8 cellular contexts compared by ENCODE assay signal in the genomic region with DNA sequence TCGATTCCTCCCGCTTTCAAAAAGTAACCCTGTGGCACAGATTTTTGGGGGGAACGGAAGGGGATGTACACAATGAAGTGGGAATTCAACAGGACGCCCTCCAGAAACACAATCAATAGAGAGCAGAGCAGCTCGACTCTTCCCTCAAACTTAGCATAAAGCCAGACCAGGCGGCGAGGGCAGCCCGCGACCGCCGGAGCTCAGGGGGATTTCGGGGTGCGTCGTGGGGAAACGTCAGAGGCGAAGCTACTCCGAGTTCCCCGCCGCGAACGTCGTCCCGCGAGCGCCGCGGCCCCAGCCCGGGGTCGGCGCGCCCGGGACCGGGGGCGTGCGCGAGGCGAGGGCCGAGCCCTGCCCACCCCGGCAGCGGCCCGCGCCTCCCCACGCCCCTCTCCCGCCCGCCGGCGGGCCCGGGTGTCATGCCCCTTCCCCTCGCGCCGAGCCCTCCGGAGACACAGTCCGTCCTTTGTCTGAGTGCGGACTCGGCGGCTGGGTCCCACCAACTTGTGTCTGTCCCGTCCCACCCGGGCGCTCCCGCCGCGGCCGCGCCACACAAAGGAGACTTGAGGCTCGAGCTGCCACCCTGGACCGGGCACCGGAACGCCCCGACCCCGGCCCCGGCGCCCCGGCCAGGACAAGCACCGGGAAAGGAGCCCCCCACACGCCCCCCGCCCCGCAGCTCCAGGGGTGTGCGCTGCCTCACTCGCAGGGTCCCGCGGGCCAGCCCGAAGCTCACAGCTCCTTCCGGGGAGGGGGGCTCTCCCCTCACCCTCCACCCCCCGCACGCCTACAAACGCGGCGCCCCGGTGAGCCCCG. TPM values are rescaled to one million over a fixed set of nuclear protein-coding genes. Genes with fewer than 3 reads are reported as not detected.
A peak's percentile ranks its signal among the peaks of the same experiment; 100 is the strongest.
DNase-seq lines count a peak whose midpoint lies in the region; ATAC-seq, FAIRE-seq and TF ChIP-seq lines count a peak whose summit lies in the region.

No MANE protein-coding gene starts in this region.

- TF ChIP-seq RAD21 in GM12878 (IDR thresholded peaks at IDR 0.05; ENCODE audit: insufficient read depth, low read depth, low read length): no peak

- peak overlapping the region; percentile 59 for H2AFZ ChIP-seq in GM12878 (ENCODE audit: control insufficient read depth, low read depth, low read length)

- H4K20me1 ChIP-seq in BLaER1 treated with 17β-estradiol and CSF1 and Interleukin-3, amounts not matched to agents 10 nM and 100 nM: peaks cover 0 to 56% (median 49%) of the 10 kb centered on the region in 11 experiments; a peak in 17 of 22 replicates
- H4K20me1 ChIP-seq in GM12878 (ENCODE audit: control insufficient read depth, insufficient read depth): no peaks in the 10 kb centered on the region

- H3K27ac ChIP-seq in BLaER1 treated with 17β-estradiol and CSF1 and Interleukin-3, amounts not matched to agents 10 nM and 100 nM: peak overlapping the region; percentile 74 to 100 (median 98)
- peak overlapping the region; percentile 72 for H3K27ac ChIP-seq in GM12878 (ENCODE audit: control insufficient read depth, insufficient read depth)
- H3K27ac ChIP-seq in iPS-20b (ENCODE audit: low read length): no peak overlapping the region
- H3K27ac ChIP-seq in skin epidermis: peak overlapping the region; percentile 85 to 99 (median 94)

- ATAC-seq in GM19328 (IDR thresholded peaks at IDR 0.05; ENCODE audit: unreplicated experiment): peak; percentile 24
- ATAC-seq in HG03457 (IDR thresholded peaks at IDR 0.05; ENCODE audit: unreplicated experiment): peak; percentile 23
- ATAC-seq in GM12878: peak; percentile 25

- no peak for TF ChIP-seq EP300 in GM12878 (IDR thresholded peaks at IDR 0.05; ENCODE audit: borderline replicate concordance in 1 of 2, control insufficient read depth in 1 of 2, low read depth in 2 of 2, low read length in 2 of 2)

- H3K9ac ChIP-seq in BLaER1 treated with 17β-estradiol and CSF1 and Interleukin-3, amounts not matched to agents 10 nM and 100 nM: peak overlapping the region; percentile 95 to 100 (median 99)
- H3K9ac ChIP-seq in GM12878 (ENCODE audit: control insufficient read depth, insufficient read depth, low read length): peak overlapping the region; percentile 72
- H3K9ac ChIP-seq in iPS-20b (ENCODE audit: low read depth, low read length): peak overlapping the region; percentile 85

- peaks cover 0 to 10% (median 0%) of the 10 kb centered on the region in 11 experiments; a peak in 5 of 22 replicates for H3K9me3 ChIP-seq in BLaER1 treated with 17β-estradiol and CSF1 and Interleukin-3, amounts not matched to agents 10 nM and 100 nM (replicated peaks in 1 of 11)
- H3K9me3 ChIP-seq in GM12878 (replicated peaks; ENCODE audit: control insufficient read depth, insufficient read depth, low read length) (no peaks in the 10 kb centered on the region), iPS-20b (ENCODE audit: insufficient read depth, low read depth, low read length) (no peaks in the 10 kb centered on the region)

- intact Hi-C loops in GM12878 (cut with micrococcal nuclease; ENCODE audit: unreplicated experiment): loop anchor here (2.0 to 10.0 kb wide), 5 partner anchors 27 to 179 kb away; a partner anchor contains a TSS

- H3K27me3 ChIP-seq in BLaER1 treated with 17β-estradiol and CSF1 and Interleukin-3, amounts not matched to agents 10 nM and 100 nM: no peaks in the 10 kb centered on the region
- H3K27me3 ChIP-seq in GM12878 (replicated peaks in 1 of 2; ENCODE audit: control insufficient read depth in 2 of 2, insufficient read depth in 2 of 2, low read length in 1 of 2): no peaks in the 10 kb centered on the region
- no peaks in the 10 kb centered on the region for H3K27me3 ChIP-seq in iPS-20b (ENCODE audit: insufficient read depth, low read length)

- H3K4me2 ChIP-seq in BLaER1 treated with 17β-estradiol and CSF1 and Interleukin-3, amounts not matched to agents 10 nM and 100 nM: peak overlapping the region; percentile 75 to 92 (median 84)
- H3K4me2 ChIP-seq in GM12878 (ENCODE audit: control insufficient read depth, insufficient read depth): peak overlapping the region; percentile 92

- H3K79me2 ChIP-seq in GM12878 (ENCODE audit: control insufficient read depth, insufficient read depth, low read length): peaks cover 62% of the 10 kb centered on the region

- TF ChIP-seq POLR2A in GM12878 (IDR thresholded peaks at IDR 0.05; ENCODE audit: low read depth, low read length): no peak; the same call in 1 of the 2 replicates

- RAD21 ChIA-PET in GM12878 (lab: Charles Lee; ENCODE audit: unreplicated experiment): interaction anchor here (1.4 to 1.5 kb wide), 4 partner anchors 11 to 79 kb away, joined by 4 to 7 read pairs (median 4); no protein-coding TSS in a partner anchor

- no TSS peak for BruUV-seq in GM12878 (replicated peaks; lab: Mats Ljungman, UMichigan)

- peak overlapping the region; percentile 77 to 99 (median 97) for H3K4me3 ChIP-seq in BLaER1 treated with 17β-estradiol and CSF1 and Interleukin-3, amounts not matched to agents 10 nM and 100 nM
- H3K4me3 ChIP-seq in GM12878 (peak overlapping the region; percentile 84), iPS-20b (ENCODE audit: low read length) (peak overlapping the region; percentile 81), skin epidermis (peak overlapping the region; percentile 70 to 100 (median 97))

- peaks cover 0 to 17% (median 8%) of the 10 kb centered on the region in 11 experiments; a peak in 8 of 22 replicates for H3K36me3 ChIP-seq in BLaER1 treated with 17β-estradiol and CSF1 and Interleukin-3, amounts not matched to agents 10 nM and 100 nM
- peaks cover 0 to 3% of the 10 kb centered on the region in 2 experiments; a peak in 1 of 4 replicates for H3K36me3 ChIP-seq in GM12878 (ENCODE audit: control insufficient read depth in 2 of 2, insufficient read depth in 2 of 2, low read length in 1 of 2)
- H3K36me3 ChIP-seq in iPS-20b (ENCODE audit: insufficient read depth, low read depth, low read length): peaks cover 5% of the 10 kb centered on the region; the same call in 1 of the 2 replicates

- no peak for FAIRE-seq in GM12878 (lab: Jason Lieb, UNC)

- POLR2A ChIA-PET in GM12878 (lab: Charles Lee): interaction anchor here (0.8 to 1.7 kb wide), 6 partner anchors 10 to 318 kb away, joined by 4 to 14 read pairs (median 4); no protein-coding TSS in a partner anchor

- TF ChIP-seq CTCF in GM12878 (IDR thresholded peaks at IDR 0.05 in 2 of 3, conservative IDR thresholded peaks at IDR 0.05 in 1 of 3; ENCODE audit: control insufficient read depth in 2 of 3, extremely low read depth in 1 of 3, insufficient read depth in 1 of 3, low read depth in 3 of 3, low read length in 3 of 3): no peak

- peaks cover 13 to 34% (median 27%) of the 10 kb centered on the region in 10 experiments for H3K4me1 ChIP-seq in BLaER1 treated with 17β-estradiol and CSF1 and Interleukin-3, amounts not matched to agents 10 nM and 100 nM
- H3K4me1 ChIP-seq in GM12878 (ENCODE audit: control insufficient read depth, insufficient read depth, low read length) (no peaks in the 10 kb centered on the region), iPS-20b (ENCODE audit: insufficient read depth, low read length) (peaks cover 9% of the 10 kb centered on the region)

- SMC1A ChIA-PET in GM12878 (lab: Charles Lee; ENCODE audit: uncharacterized antibody, unreplicated experiment): interaction anchor here (0.8 to 1.6 kb wide), 9 partner anchors 9 to 307 kb away, joined by 3 to 8 read pairs (median 3); no protein-coding TSS in a partner anchor

- in situ Hi-C loops in GM12878 (cut with MboI): no loop called here

- CTCF ChIA-PET in GM12878 (lab: Yijun Ruan, JAX): interaction anchor here (1.2 to 1.9 kb wide), 3 partner anchors 10 to 309 kb away, joined by 4 to 6 read pairs (median 6); no protein-coding TSS in a partner anchor

- peak; percentile 33 to 69 (median 65) for DNase-seq in T-helper 2 cell
- DNase-seq in GM12878 (ENCODE audit: low read depth, low spot score): no peak
- DNase-seq in SHP77 treated with DMSO at 0.1 percent for 48 hours (lab: John Stamatoyannopoulos, UW): no peak

- 1% methylated on average over 34 of the region's 90 CpGs for WGBS in GM12878 (ENCODE audit: insufficient coverage, insufficient replicate concordance, low lambda C conversion rate, missing lambda C conversion rate)

TF ChIP-seq in GM12878, 131 proteins besides CTCF, POLR2A, EP300 and RAD21 (continues in another document):
- no peak for TF ChIP-seq TCF12 (IDR thresholded peaks at IDR 0.05; ENCODE audit: low read depth, low read length)
- peak; percentile 63 for TF ChIP-seq RELA (IDR thresholded peaks at IDR 0.05; ENCODE audit: borderline replicate concordance, partially characterized antibody)
- no peak for TF ChIP-seq SMAD5 (IDR thresholded peaks at IDR 0.05; ENCODE audit: low read depth)
- peak in 1 of 2 experiments; percentile 43; a peak in 1 of 4 replicates for TF ChIP-seq IKZF2 (IDR thresholded peaks at IDR 0.05)
- no peak for TF ChIP-seq SUZ12 (IDR thresholded peaks at IDR 0.05; ENCODE audit: unreplicated experiment)
- TF ChIP-seq EGR1 (IDR thresholded peaks at IDR 0.05; ENCODE audit: borderline replicate concordance in 1 of 2, low read depth in 2 of 2, low read length in 2 of 2): peak in 1 of 2 experiments; percentile 33; a peak in 1 of 3 replicates
- TF ChIP-seq BACH1 (IDR thresholded peaks at IDR 0.05; ENCODE audit: borderline replicate concordance): peak; percentile 71; the same call in 1 of the 2 replicates
- TF ChIP-seq MTA2 (IDR thresholded peaks at IDR 0.05; ENCODE audit: low read depth): no peak
- TF ChIP-seq IKZF1 (conservative IDR thresholded peaks at IDR 0.05): peak; percentile 16; the same call in 1 of the 2 replicates
- TF ChIP-seq SIN3A (IDR thresholded peaks at IDR 0.05; ENCODE audit: low read depth, low read length): 0 out of 2 replicates have a peak, but pooled peaks have one; percentile 39
- no peak for TF ChIP-seq MEF2A (IDR thresholded peaks at IDR 0.05; ENCODE audit: insufficient read depth, low read depth, low read length)
- TF ChIP-seq CHD4 (IDR thresholded peaks at IDR 0.05): no peak

RNA-seq across cellular contexts. Expression of a gene that starts 0.7 kb away (rescaled TPM):
- 74.5 and 78.5 TPM in 2 replicates for total RNA-seq in GM12878 (2013; cell fraction: nucleolus; rRNA removed)
- 25.5 and 28.8 TPM in 2 replicates for total RNA-seq in GM12878 (2014; rRNA removed)
- total RNA-seq in GM12878 (2014; rRNA removed; fragmentation: Illumina TruSeq; extraction: Trizol): 29.5 and 31.6 TPM in 2 replicates
- total RNA-seq in GM12878 (2021): 34.4 and 37.9 TPM in 2 replicates
- 25.2 TPM for polyA plus RNA-seq in GM12878 (2011; ENCODE audit: low read depth)
- 69.6 and 85.0 TPM in 2 replicates for polyA plus RNA-seq in GM12878 (2011; rRNA removed)
- 35.5 and 37.7 TPM in 2 replicates for polyA plus RNA-seq in GM12878 (2011; cell fraction: cytosol; rRNA removed)
- 144 and 148 TPM in 2 replicates for polyA plus RNA-seq in GM12878 (2011; cell fraction: nucleus; rRNA removed)
- 30.3 and 38.2 TPM in 2 replicates for polyA plus RNA-seq in GM12878 (2012)
- polyA plus RNA-seq in GM12878 (2014; fragmentation: Illumina TruSeq; extraction: Trizol): 51.0 and 60.9 TPM in 2 replicates
- 10 to 100 TPM; 19.4 to 20.2 TPM for polyA plus RNA-seq in GM12878 (2014; fragmentation: Nextera tagmentation; extraction: Ambion mirVana)
- 39.1 and 43.7 TPM in 2 replicates for polyA plus RNA-seq in GM12878 (2014; rRNA removed)
- 10 to 100 TPM; 48.3 to 49.4 TPM for polyA plus RNA-seq in GM12878 (2016; fragmentation: Nextera tagmentation; extraction: Ambion mirVana)
- 34.8 and 35.1 TPM in 2 replicates for polyA minus RNA-seq in GM12878 (2011; rRNA and poly(A)+ RNA removed)
- 13.8 and 17.4 TPM in 2 replicates for polyA minus RNA-seq in GM12878 (2011; cell fraction: cytosol; rRNA and poly(A)+ RNA removed)
- 33.6 and 47.6 TPM in 2 replicates for polyA minus RNA-seq in GM12878 (2011; cell fraction: nucleus; rRNA and poly(A)+ RNA removed)

Comparison
In these comparisons a context has a peak if more than half of its experiments do, and no peak if none do; other contexts are left out.
1. DNase-seq: peak in T-helper 2 cell (5 of 5); none in GM12878 (single experiment) and SHP77 treated with DMSO at 0.1 percent for 48 hours (single experiment).
2. Peak in every context shown above with its lines, with median percentiles within 50 percentile points of each other: H3K4me3 ChIP-seq, H3K9ac ChIP-seq and ATAC-seq.